Comparison of ENCODE assay signal across 17 cellular contexts in genomic region chr21:27805696-27806095, GRCh38.
DNase-seq lines count a peak whose midpoint lies in the region; ATAC-seq, FAIRE-seq and TF ChIP-seq lines count a peak whose summit lies in the region.
"Had no signal": no experiment of that assay in that cellular context is flagged by ENCODE, and none has a peak within 500 bp of the region (broad histone marks: within the 10 kb centered on the region; RNA-seq: fewer than 3 reads in every experiment).

No MANE protein-coding gene starts in this region.

- no peak overlapping the region for H2AK5ac ChIP-seq in IMR-90 (ENCODE audit: low read depth, low read length)

- CTCF ChIA-PET in IMR-90 (lab: Yijun Ruan, JAX) = no interaction called here

- peaks cover 9% of the 10 kb centered on the region; the same call in 1 of the 2 replicates for H3K9me1 ChIP-seq in IMR-90 (ENCODE audit: insufficient read depth, low read length)

- FAIRE-seq in D721Med (lab: Jason Lieb, UNC) = no peak
- FAIRE-seq: A204.1, GM12892, H1 had no signal

- no peaks in the 10 kb centered on the region for H3K79me2 ChIP-seq in osteoblast (ENCODE audit: insufficient read depth, low read length)

- no peaks in the 10 kb centered on the region for H4K20me1 ChIP-seq in IMR-90 (ENCODE audit: insufficient read depth, low read length)
- H4K20me1 ChIP-seq in osteoblast (ENCODE audit: insufficient read depth, low read length) = no peaks in the 10 kb centered on the region

- no peak overlapping the region; the same call in 1 of the 2 replicates for H3K27ac ChIP-seq in IMR-90 (ENCODE audit: insufficient read depth, low read length)
- peak overlapping the region; percentile 18 for H3K27ac ChIP-seq in osteoblast (ENCODE audit: low read depth, low read length)
- peak overlapping the region; percentile 63 to 73 for H3K27ac ChIP-seq in uterus

- no peak overlapping the region for H3K9ac ChIP-seq in IMR-90 (ENCODE audit: low read depth, low read length)
- no peak overlapping the region for H3K9ac ChIP-seq in adipocyte (ENCODE audit: low read length)

- peak overlapping the region; percentile 3; the same call in 1 of the 2 replicates for H2BK20ac ChIP-seq in IMR-90 (ENCODE audit: low read depth, low read length)

- BruUV-seq in IMR-90 (replicated peaks; lab: Mats Ljungman, UMichigan) = no TSS peak

- no peak overlapping the region for H3K4ac ChIP-seq in IMR-90 (ENCODE audit: low read depth, low read length)

- peak overlapping the region; percentile 53; the same call in 1 of the 2 replicates for H4K91ac ChIP-seq in IMR-90 (ENCODE audit: insufficient read depth, low read depth, low read length)

- no peak overlapping the region for H4K5ac ChIP-seq in IMR-90 (ENCODE audit: low read depth, low read length)

- H3K27me3 ChIP-seq in IMR-90 (ENCODE audit: control insufficient read depth, insufficient read depth, low read length) = no peaks in the 10 kb centered on the region
- no peaks in the 10 kb centered on the region for H3K27me3 ChIP-seq in adipocyte (replicated peaks; ENCODE audit: control insufficient read depth, insufficient read depth, low read length)
- H3K27me3 ChIP-seq in osteoblast (ENCODE audit: insufficient read depth, low read length) = no peaks in the 10 kb centered on the region
- no peaks in the 10 kb centered on the region for H3K27me3 ChIP-seq in uterus

- peak overlapping the region; percentile 71; the same call in 1 of the 2 replicates for H3K18ac ChIP-seq in IMR-90 (ENCODE audit: low read depth, low read length)

- TF ChIP-seq RAD21 in IMR-90 (IDR thresholded peaks at IDR 0.05; ENCODE audit: low read length) = no peak

- H3K56ac ChIP-seq in IMR-90 (ENCODE audit: extremely low read depth, insufficient read depth, low read length) = no peak overlapping the region

- H3K23ac ChIP-seq in IMR-90 (ENCODE audit: low read depth, low read length) = no peak overlapping the region

- no peaks in the 10 kb centered on the region for H3K79me1 ChIP-seq in IMR-90 (ENCODE audit: low read depth in 1 of 2, low read length in 2 of 2)

- ATAC-seq in IMR-90 (ENCODE audit: low read depth) = peak; percentile 16
- ATAC-seq in HG02623 (IDR thresholded peaks at IDR 0.05; ENCODE audit: unreplicated experiment) = no peak

- H2BK5ac ChIP-seq in IMR-90 (ENCODE audit: low read depth, low read length, poor library complexity, severe bottlenecking) = peak overlapping the region; percentile 20

- 0 out of 2 replicates have a peak overlapping the region, but pooled peaks have one; percentile 21 for H2BK120ac ChIP-seq in IMR-90 (ENCODE audit: low read depth, low read length)

- dilution Hi-C loops in IMR-90 (cut with HindIII; ENCODE audit: low sequenced_read_pairs, unreplicated experiment) = no loop called here

- TF ChIP-seq POLR2A in IMR-90 (IDR thresholded peaks at IDR 0.05; ENCODE audit: low read depth, low read length) (no peak), uterus (IDR thresholded peaks at IDR 0.05) (no peak)

- no peak overlapping the region for H2AK9ac ChIP-seq in IMR-90 (replicated peaks; ENCODE audit: low read depth, low read length, poor library complexity)

- intact Hi-C loops in IMR-90 (cut with micrococcal nuclease) = no loop called here
- intact Hi-C loops in uterus (cut with DNase I; ENCODE audit: low total_unique reads) = no loop called here

- H3K4me3 ChIP-seq in IMR-90 (ENCODE audit: insufficient read depth, low read depth, low read length) (no peak overlapping the region), adipocyte (ENCODE audit: low read length) (no peak overlapping the region), osteoblast (ENCODE audit: insufficient read depth, low read length) (no peak overlapping the region), uterus (no peak overlapping the region)
- H3K4me3 ChIP-seq: HAP-1 had no signal

- no peak for DNase-seq in IMR-90
- DNase-seq in adipocyte (ENCODE audit: low read depth) = peak; percentile 14
- DNase-seq in osteoblast (ENCODE audit: insufficient read length, low spot score, missing footprints) = no peak
- no peak for DNase-seq in uterus
- DNase-seq in NCI-H510A treated with DMSO at 0.1 percent for 48 hours (lab: John Stamatoyannopoulos, UW) = no peak
- no peak for DNase-seq in effector CD4-positive, alpha-beta T cell
- DNase-seq in D721Med (ENCODE audit: insufficient read length, low spot score) = no peak
- DNase-seq: C1 segment of cervical spinal cord; Calu3; CD4-positive, alpha-beta T cell; DMS79; GDM1 had no signal

- no peak overlapping the region for H3K4me2 ChIP-seq in IMR-90 (ENCODE audit: low read depth, low read length)
- peak overlapping the region; percentile 3 for H3K4me2 ChIP-seq in osteoblast (ENCODE audit: insufficient read depth, low read length)

- TF ChIP-seq CTCF in IMR-90 (conservative IDR thresholded peaks at IDR 0.05; ENCODE audit: low read depth, low read length) (no peak), osteoblast (IDR thresholded peaks at IDR 0.05; ENCODE audit: extremely low read depth, low read depth, low read length) (no peak), uterus (IDR thresholded peaks at IDR 0.05) (no peak), D721Med (IDR thresholded peaks at IDR 0.05; ENCODE audit: insufficient read depth, missing control alignments) (no peak)

- H2BK15ac ChIP-seq in IMR-90 (ENCODE audit: low read depth, low read length) = no peak overlapping the region

- H2AFZ ChIP-seq in IMR-90 (replicated peaks; ENCODE audit: low read length, poor library complexity) (no peak overlapping the region), osteoblast (ENCODE audit: low read length) (no peak overlapping the region)

- no peaks in the 10 kb centered on the region for H3K36me3 ChIP-seq in IMR-90 (ENCODE audit: control insufficient read depth, insufficient read depth, low read length)
- no peaks in the 10 kb centered on the region for H3K36me3 ChIP-seq in adipocyte (ENCODE audit: control insufficient read depth, insufficient read depth, low read length, severe bottlenecking)
- H3K36me3 ChIP-seq in osteoblast (ENCODE audit: insufficient read depth, low read length) = no peaks in the 10 kb centered on the region
- no peaks in the 10 kb centered on the region for H3K36me3 ChIP-seq in uterus
- H3K36me3 ChIP-seq: HAP-1 had no signal

- H4K8ac ChIP-seq in IMR-90 (ENCODE audit: low read depth in 2 of 2, low read length in 2 of 2) = no peak overlapping the region

- H3K4me1 ChIP-seq in IMR-90 (ENCODE audit: control insufficient read depth, insufficient read depth, low read length) (peaks cover 2% of the 10 kb centered on the region), adipocyte (ENCODE audit: control insufficient read depth, insufficient read depth, low read length) (peaks cover 14% of the 10 kb centered on the region), osteoblast (ENCODE audit: insufficient read depth, low read length) (peaks cover 21% of the 10 kb centered on the region), uterus (peaks cover 0 to 6% of the 10 kb centered on the region in 2 donors)
- H3K4me1 ChIP-seq: HAP-1 had no signal

- in situ Hi-C loops in IMR-90 (cut with MboI; ENCODE audit: low sequenced_read_pairs) = no loop called here

- no peaks in the 10 kb centered on the region for H3K9me3 ChIP-seq in IMR-90 (ENCODE audit: control insufficient read depth, insufficient read depth, low read length)
- H3K9me3 ChIP-seq in adipocyte (ENCODE audit: control insufficient read depth, low read length) = no peaks in the 10 kb centered on the region
- no peaks in the 10 kb centered on the region for H3K9me3 ChIP-seq in osteoblast (ENCODE audit: low read depth, low read length)
- H3K9me3 ChIP-seq in uterus = no peaks in the 10 kb centered on the region
- H3K9me3 ChIP-seq: HAP-1 had no signal

- POLR2A ChIA-PET in IMR-90 (lab: Charles Lee; ENCODE audit: unreplicated experiment) = no interaction called here

- H3K14ac ChIP-seq in IMR-90 (replicated peaks; ENCODE audit: low read depth, low read length) = no peak overlapping the region

TF ChIP-seq in IMR-90, 13 proteins besides CTCF, POLR2A, EP300 and RAD21:
- TF ChIP-seq NFE2L2 (IDR thresholded peaks at IDR 0.05; ENCODE audit: low read depth, low read length) (no peak), RFX5 (IDR thresholded peaks at IDR 0.05; ENCODE audit: low read depth, low read length) (no peak), RCOR1 (IDR thresholded peaks at IDR 0.05; ENCODE audit: insufficient replicate concordance, low read length) (no peak), BHLHE40 (IDR thresholded peaks at IDR 0.05; ENCODE audit: low read depth, low read length) (no peak), FOS (IDR thresholded peaks at IDR 0.05; ENCODE audit: low read depth, low read length) (no peak), MAZ (IDR thresholded peaks at IDR 0.05; ENCODE audit: borderline replicate concordance, low read depth, low read length) (no peak), MAFK (IDR thresholded peaks at IDR 0.05; ENCODE audit: low read depth, low read length) (no peak), SMC3 (IDR thresholded peaks at IDR 0.05; ENCODE audit: low read depth, low read length) (no peak), CHD1 (IDR thresholded peaks at IDR 0.05; ENCODE audit: low read depth, low read length) (no peak), CEBPB (IDR thresholded peaks at IDR 0.05; ENCODE audit: low read depth, low read length) (no peak), USF2 (IDR thresholded peaks at IDR 0.05; ENCODE audit: low read depth, low read length) (no peak)
